In the genomic region with DNA sequence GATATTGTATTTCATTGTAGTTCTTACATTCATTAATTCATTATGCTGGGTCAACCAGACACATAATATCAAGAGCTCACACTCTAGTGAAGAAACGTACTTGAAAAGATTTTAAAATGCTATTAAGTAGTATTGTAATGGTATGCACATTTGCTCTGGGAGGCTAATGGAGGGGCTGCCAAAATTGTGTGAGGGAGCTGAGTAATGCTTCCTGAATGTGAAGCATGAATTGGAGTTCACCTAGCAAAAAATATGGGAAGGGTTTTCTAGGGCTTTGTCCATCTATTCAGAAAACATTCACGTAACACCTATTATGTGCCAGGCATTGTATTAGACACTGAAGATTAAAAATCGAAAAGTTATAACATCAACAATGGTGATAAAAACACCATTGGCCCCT, we compare ENCODE assay signal across 14 cellular contexts.
DNase-seq lines count a peak whose midpoint lies in the region; ATAC-seq and TF ChIP-seq lines count a peak whose summit lies in the region.
"Had no signal": no experiment of that assay in that cellular context is flagged by ENCODE, and none has a peak within 500 bp of the region (broad histone marks: within the 10 kb centered on the region; RNA-seq: fewer than 3 reads in every experiment).

No MANE protein-coding gene starts in this region.

- no peak overlapping the region for H3K4me3 Mint-ChIP-seq in activated naive CD4-positive, alpha-beta T cell treated with anti-CD3 and anti-CD28 coated beads for 36 hours
- H3K4me3 Mint-ChIP-seq: B cell; CD4-positive, alpha-beta T cell; IgD-negative memory B cell had no signal

- H3K4me3 ChIP-seq in astrocyte of the spinal cord (ENCODE audit: low read depth, low read length) (no peak overlapping the region), mesodermal cell (ENCODE audit: extremely low read depth, insufficient read depth, low read length, poor library complexity, severe bottlenecking) (no peak overlapping the region), foreskin fibroblast (ENCODE audit: low read depth in 1 of 2, low read length in 2 of 2) (no peak overlapping the region)
- H3K4me3 ChIP-seq: HAP-1 had no signal

- H3K4me1 ChIP-seq in mesodermal cell (ENCODE audit: control insufficient read depth, insufficient read depth, low read length, poor library complexity, severe bottlenecking): peaks cover 37% of the 10 kb centered on the region
- H3K4me1 ChIP-seq: HAP-1 had no signal

- H3K27ac Mint-ChIP-seq in activated naive CD4-positive, alpha-beta T cell treated with anti-CD3 and anti-CD28 coated beads for 36 hours: no peak overlapping the region
- H3K27ac Mint-ChIP-seq: B cell; CD4-positive, alpha-beta T cell; IgD-negative memory B cell had no signal

- no peak for ATAC-seq in HG03196 (IDR thresholded peaks at IDR 0.05; ENCODE audit: unreplicated experiment)

- H3K9me3 Mint-ChIP-seq in activated naive CD4-positive, alpha-beta T cell treated with anti-CD3 and anti-CD28 coated beads for 36 hours: no peaks in the 10 kb centered on the region
- H3K9me3 Mint-ChIP-seq: CD4-positive, alpha-beta T cell had no signal

- H3K27me3 Mint-ChIP-seq in activated naive CD4-positive, alpha-beta T cell treated with anti-CD3 and anti-CD28 coated beads for 36 hours (ENCODE audit: low read depth): no peaks in the 10 kb centered on the region
- H3K27me3 Mint-ChIP-seq: B cell; CD4-positive, alpha-beta T cell; IgD-negative memory B cell had no signal

- no peaks in the 10 kb centered on the region for H3K9me3 ChIP-seq in mesodermal cell (ENCODE audit: control insufficient read depth, low read length)
- H3K9me3 ChIP-seq: HAP-1 had no signal

- no peaks in the 10 kb centered on the region for H3K36me3 Mint-ChIP-seq in activated naive CD4-positive, alpha-beta T cell treated with anti-CD3 and anti-CD28 coated beads for 36 hours (ENCODE audit: low read depth)
- H3K36me3 Mint-ChIP-seq: IgD-negative memory B cell had no signal

- H3K27ac ChIP-seq in mesodermal cell (ENCODE audit: low read depth, low read length, severe bottlenecking): peak overlapping the region; percentile 81

- TF ChIP-seq CTCF in astrocyte of the spinal cord (IDR thresholded peaks at IDR 0.05; ENCODE audit: low read depth, low read length): no peak
- TF ChIP-seq CTCF in foreskin fibroblast (IDR thresholded peaks at IDR 0.05; ENCODE audit: low read depth, low read length): no peak

- CTCF ChIA-PET in activated naive CD4-positive, alpha-beta T cell treated with anti-CD3 and anti-CD28 coated beads for 36 hours (lab: Charles Lee): no interaction called here

- DNase-seq in LHCN-M2 (ENCODE audit: low read depth) (peak; percentile 17), astrocyte of the spinal cord (ENCODE audit: low read depth, low spot score) (peak; percentile 22), dedifferentiated amniotic fluid mesenchymal stem cell (ENCODE audit: extremely low spot score) (no peak), foreskin fibroblast (no peak)
- DNase-seq in activated naive CD4-positive, alpha-beta T cell treated with anti-CD3 and anti-CD28 coated beads for 36 hours: no peak
- DNase-seq: CD4-positive, alpha-beta T cell; NCI-H1048; NCI-H2081 treated with DMSO at 0.1 percent for 48 hours; NCI-H524 had no signal

- H3K4me1 Mint-ChIP-seq in activated naive CD4-positive, alpha-beta T cell treated with anti-CD3 and anti-CD28 coated beads for 36 hours (ENCODE audit: low read depth): no peaks in the 10 kb centered on the region
- H3K4me1 Mint-ChIP-seq: B cell, IgD-negative memory B cell had no signal

- WGBS in mesodermal cell (ENCODE audit: insufficient coverage in 2 of 2), 2 experiments: 83% methylated on average over 1 of the region's 3 CpGs; no CpG with 5 or more reads in 1 of the 2 experiments

- intact Hi-C loops in activated naive CD4-positive, alpha-beta T cell treated with anti-CD3 and anti-CD28 coated beads for 36 hours (cut with micrococcal nuclease): no loop called here

- in situ Hi-C loops in astrocyte of the spinal cord (cut with HindIII; ENCODE audit: low sequenced_read_pairs): no loop called here

- no peaks in the 10 kb centered on the region for H3K36me3 ChIP-seq in mesodermal cell (ENCODE audit: control insufficient read depth, insufficient read depth, low read length)
- H3K36me3 ChIP-seq: HAP-1 had no signal

Comparison
In these comparisons a context has a peak if more than half of its experiments do, and no peak if none do; other contexts are left out.
1. DNase-seq: peak in LHCN-M2 (single experiment) and astrocyte of the spinal cord (single experiment); none in activated naive CD4-positive, alpha-beta T cell treated with anti-CD3 and anti-CD28 coated beads for 36 hours (single experiment), dedifferentiated amniotic fluid mesenchymal stem cell (single experiment) and foreskin fibroblast (0 of 2).